In the genomic region with DNA sequence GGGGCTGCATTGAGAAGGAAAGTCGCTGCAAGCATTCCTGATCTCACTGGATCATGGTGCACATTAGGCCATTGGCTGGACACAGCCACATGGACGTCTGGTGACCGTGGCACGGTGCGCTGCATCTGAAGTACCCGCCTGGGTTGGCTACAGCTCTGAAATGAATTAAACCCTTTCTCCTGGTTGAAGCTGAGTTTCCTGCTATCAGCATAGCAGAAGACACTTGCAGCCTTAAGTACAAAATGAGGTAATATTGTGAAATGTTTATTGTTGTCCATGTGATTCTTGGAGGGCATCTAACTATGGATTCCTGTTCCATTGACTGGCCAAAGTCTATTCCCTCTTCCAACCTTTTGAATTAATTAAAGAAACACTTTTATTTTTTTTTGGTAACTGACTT, we compare ENCODE assay signal across 21 cellular contexts.
"Had no signal": no experiment of that assay in that cellular context is flagged by ENCODE, and none has a peak within 500 bp of the region (broad histone marks: within the 10 kb centered on the region; RNA-seq: fewer than 3 reads in every experiment).

No MANE protein-coding gene starts in this region.

- DNase-seq: cortex of kidney; dorsolateral prefrontal cortex; effector CD8-positive, alpha-beta T cell; glutamatergic neuron; left ventricle myocardium inferior; mesendoderm; naive B cell; nephron progenitor cell; psoas muscle; retina; spleen; stimulated activated CD4-positive, alpha-beta T cell treated with anti-CD3 and anti-CD28 coated beads, Interleukin-15, amount 100 ng/mL, for 24 hours; stimulated activated CD4-positive, alpha-beta T cell treated with anti-CD3 and anti-CD28 coated beads, Interleukin-2, amount 100 ng/mL, for 24 hours; stimulated activated CD4-positive, alpha-beta T cell treated with anti-CD3 and anti-CD28 coated beads, Interleukin-4, amount 100 ng/mL, for 4 hours; stimulated activated naive B cell treated with anti-CD40 and anti-IgM and Interleukin-4, amounts not matched to agents 10 μg/mL and 1 μg/mL and 100 μg/mL, for 72 hours; stimulated activated naive CD8-positive, alpha-beta T cell treated with anti-CD3 and anti-CD28 coated beads, Interleukin-15, amount 100 ng/mL, for 72 hours; testis had no signal

- H3K4me1 ChIP-seq: psoas muscle, testis had no signal

- H3K27me3 ChIP-seq: dorsolateral prefrontal cortex, gastroesophageal sphincter, spleen, testis, tibial nerve had no signal

- H3K27ac ChIP-seq: dorsolateral prefrontal cortex, gastroesophageal sphincter, left ventricle myocardium inferior, psoas muscle, spleen, testis, tibial nerve had no signal

- H3K9me3 ChIP-seq: gastroesophageal sphincter, psoas muscle, testis had no signal

- H3K36me3 ChIP-seq: gastroesophageal sphincter, left ventricle myocardium inferior, spleen, tibial nerve had no signal

- ATAC-seq: gastroesophageal sphincter; psoas muscle; sciatic nerve; stimulated activated naive B cell treated with anti-CD40 and anti-IgM and Interleukin-4, amounts not matched to agents 10 μg/mL and 1 μg/mL and 100 μg/mL, for 72 hours; stimulated activated naive CD8-positive, alpha-beta T cell treated with anti-CD3 and anti-CD28 coated beads, Interleukin-15, amount 100 ng/mL, for 72 hours had no signal

- FAIRE-seq: keratinocyte had no signal

- H3K4me3 ChIP-seq: dorsolateral prefrontal cortex, gastroesophageal sphincter, left ventricle myocardium inferior, psoas muscle, spleen, testis, tibial nerve had no signal
